Comparison of ENCODE assay signal across 1 cellular context in genomic region chr12:93466625-93467350, GRCh38.
TF ChIP-seq lines count a peak whose summit lies in the region.

No MANE protein-coding gene starts in this region.

TF ChIP-seq in WTC11, 78 proteins besides CTCF, POLR2A, EP300 and RAD21 (continued from another document):
- TF ChIP-seq, protein P1, sequence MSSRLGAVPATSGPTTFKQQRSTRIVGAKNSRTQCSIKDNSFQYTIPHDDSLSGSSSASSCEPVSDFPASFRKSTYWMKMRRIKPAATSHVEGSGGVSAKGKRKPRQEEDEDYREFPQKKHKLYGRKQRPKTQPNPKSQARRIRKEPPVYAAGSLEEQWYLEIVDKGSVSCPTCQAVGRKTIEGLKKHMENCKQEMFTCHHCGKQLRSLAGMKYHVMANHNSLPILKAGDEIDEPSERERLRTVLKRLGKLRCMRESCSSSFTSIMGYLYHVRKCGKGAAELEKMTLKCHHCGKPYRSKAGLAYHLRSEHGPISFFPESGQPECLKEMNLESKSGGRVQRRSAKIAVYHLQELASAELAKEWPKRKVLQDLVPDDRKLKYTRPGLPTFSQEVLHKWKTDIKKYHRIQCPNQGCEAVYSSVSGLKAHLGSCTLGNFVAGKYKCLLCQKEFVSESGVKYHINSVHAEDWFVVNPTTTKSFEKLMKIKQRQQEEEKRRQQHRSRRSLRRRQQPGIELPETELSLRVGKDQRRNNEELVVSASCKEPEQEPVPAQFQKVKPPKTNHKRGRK (CRISPR knock-in tag; IDR thresholded peaks at IDR 0.05; ENCODE audit: borderline replicate concordance): no peak
- TF ChIP-seq ZNF671 (CRISPR knock-in tag; IDR thresholded peaks at IDR 0.05): no peak
- no peak for TF ChIP-seq USF1 (CRISPR knock-in tag; IDR thresholded peaks at IDR 0.05)
- no peak for TF ChIP-seq JAZF1 (CRISPR knock-in tag; IDR thresholded peaks at IDR 0.05)
- TF ChIP-seq GTF2I (CRISPR knock-in tag; conservative IDR thresholded peaks at IDR 0.05): no peak; the same call in 1 of the 2 replicates
- TF ChIP-seq, protein P2, sequence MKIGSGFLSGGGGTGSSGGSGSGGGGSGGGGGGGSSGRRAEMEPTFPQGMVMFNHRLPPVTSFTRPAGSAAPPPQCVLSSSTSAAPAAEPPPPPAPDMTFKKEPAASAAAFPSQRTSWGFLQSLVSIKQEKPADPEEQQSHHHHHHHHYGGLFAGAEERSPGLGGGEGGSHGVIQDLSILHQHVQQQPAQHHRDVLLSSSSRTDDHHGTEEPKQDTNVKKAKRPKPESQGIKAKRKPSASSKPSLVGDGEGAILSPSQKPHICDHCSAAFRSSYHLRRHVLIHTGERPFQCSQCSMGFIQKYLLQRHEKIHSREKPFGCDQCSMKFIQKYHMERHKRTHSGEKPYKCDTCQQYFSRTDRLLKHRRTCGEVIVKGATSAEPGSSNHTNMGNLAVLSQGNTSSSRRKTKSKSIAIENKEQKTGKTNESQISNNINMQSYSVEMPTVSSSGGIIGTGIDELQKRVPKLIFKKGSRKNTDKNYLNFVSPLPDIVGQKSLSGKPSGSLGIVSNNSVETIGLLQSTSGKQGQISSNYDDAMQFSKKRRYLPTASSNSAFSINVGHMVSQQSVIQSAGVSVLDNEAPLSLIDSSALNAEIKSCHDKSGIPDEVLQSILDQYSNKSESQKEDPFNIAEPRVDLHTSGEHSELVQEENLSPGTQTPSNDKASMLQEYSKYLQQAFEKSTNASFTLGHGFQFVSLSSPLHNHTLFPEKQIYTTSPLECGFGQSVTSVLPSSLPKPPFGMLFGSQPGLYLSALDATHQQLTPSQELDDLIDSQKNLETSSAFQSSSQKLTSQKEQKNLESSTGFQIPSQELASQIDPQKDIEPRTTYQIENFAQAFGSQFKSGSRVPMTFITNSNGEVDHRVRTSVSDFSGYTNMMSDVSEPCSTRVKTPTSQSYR (CRISPR knock-in tag; IDR thresholded peaks at IDR 0.05): no peak
- TF ChIP-seq SP1 (CRISPR knock-in tag; conservative IDR thresholded peaks at IDR 0.05): no peak
- no peak for TF ChIP-seq GABPB1 (CRISPR knock-in tag; IDR thresholded peaks at IDR 0.05)
